Comparison of ENCODE assay signal across 18 cellular contexts in genomic region chr6:52341861-52342260, GRCh38. TPM values are rescaled to one million over a fixed set of nuclear protein-coding genes. Genes with fewer than 3 reads are reported as not detected.
A peak's percentile ranks its signal among the peaks of the same experiment; 100 is the strongest.
DNase-seq lines count a peak whose midpoint lies in the region; ATAC-seq and TF ChIP-seq lines count a peak whose summit lies in the region.
"Had no signal": no experiment of that assay in that cellular context is flagged by ENCODE, and none has a peak within 500 bp of the region (broad histone marks: within the 10 kb centered on the region; RNA-seq: fewer than 3 reads in every experiment).

No MANE protein-coding gene starts in this region.

- H3K9me2 ChIP-seq in SU-DHL-6 (replicated peaks; ENCODE audit: insufficient read depth, low read length) = no peaks in the 10 kb centered on the region

- H3K4me2 ChIP-seq in SU-DHL-6 (ENCODE audit: low read depth, low read length, poor library complexity, severe bottlenecking) = no peak overlapping the region

- no peaks in the 10 kb centered on the region for H3K79me2 ChIP-seq in SU-DHL-6 (ENCODE audit: insufficient read depth, low read length)

- peak overlapping the region; percentile 15 for H2AFZ ChIP-seq in SU-DHL-6 (ENCODE audit: low read depth, low read length, severe bottlenecking)

- H3K27me3 Mint-ChIP-seq in Calu3 (ENCODE audit: unreplicated experiment) (no peaks in the 10 kb centered on the region), endothelial cell (ENCODE audit: unreplicated experiment) (peaks cover 4% of the 10 kb centered on the region)
- H3K27me3 Mint-ChIP-seq: activated naive CD8-positive, alpha-beta T cell; effector memory CD8-positive, alpha-beta T cell; naive B cell had no signal

- no peaks in the 10 kb centered on the region for H3K27me3 ChIP-seq in SU-DHL-6 (ENCODE audit: low read length)
- peaks cover 2% of the 10 kb centered on the region for H3K27me3 ChIP-seq in foreskin keratinocyte
- H3K27me3 ChIP-seq: cardiac muscle cell had no signal

- no peak overlapping the region for H3K4me3 ChIP-seq in SU-DHL-6 (ENCODE audit: insufficient read depth, low read length, poor library complexity, severe bottlenecking)
- H3K4me3 ChIP-seq: cardiac muscle cell had no signal

- no TSS peak for BruUV-seq in Calu3 (replicated peaks; lab: Mats Ljungman, UMichigan)

- TF ChIP-seq CTCF in Calu3 (IDR thresholded peaks at IDR 0.05; ENCODE audit: unreplicated experiment) (no peak), SU-DHL-6 (IDR thresholded peaks at IDR 0.05; ENCODE audit: insufficient read depth, low read length, poor library complexity, severe bottlenecking) (no peak), endothelial cell (IDR thresholded peaks at IDR 0.05; ENCODE audit: unreplicated experiment) (no peak), foreskin keratinocyte (conservative IDR thresholded peaks at IDR 0.05) (no peak)

- H3K4me1 Mint-ChIP-seq in Calu3 (ENCODE audit: low read depth, unreplicated experiment) (peaks cover 29% of the 10 kb centered on the region), endothelial cell (ENCODE audit: unreplicated experiment) (no peaks in the 10 kb centered on the region)

- no peak for ATAC-seq in foreskin keratinocyte
- ATAC-seq: effector memory CD8-positive, alpha-beta T cell; Panc1 had no signal

- CTCF ChIA-PET in Calu3 (lab: Charles Lee) = no interaction called here

- no peaks in the 10 kb centered on the region for H3K9me3 ChIP-seq in SU-DHL-6 (ENCODE audit: insufficient read depth, low read length)

- H4K20me1 ChIP-seq in SU-DHL-6 (ENCODE audit: low read depth, low read length) = no peaks in the 10 kb centered on the region

- DNase-seq in AML-193 (lab: John Stamatoyannopoulos, UW) (peak; percentile 76 to 79), Calu3 (no peak), epithelial cell of prostate (ENCODE audit: low read depth, low spot score) (peak; percentile 31), endothelial cell (ENCODE audit: low spot score) (no peak), NCI-H1105 treated with DMSO at 0.1 percent for 48 hours (lab: John Stamatoyannopoulos, UW) (no peak), NCI-H1092 treated with DMSO at 0.1 percent for 48 hours (lab: John Stamatoyannopoulos, UW) (no peak), foreskin keratinocyte (no peak)
- DNase-seq: activated CD4-positive, CD25-positive, alpha-beta regulatory T cell treated with anti-CD3 and anti-CD28 coated beads, Interleukin-2, amount 50 U/mL, for 72 hours; effector memory CD8-positive, alpha-beta T cell; foreskin fibroblast; naive B cell; NCI-H1436; NCI-H226; stimulated activated CD4-positive, alpha-beta T cell treated with anti-CD3 and anti-CD28 coated beads, Interleukin-12 subunit alpha, Interleukin-12 subunit beta, amount 100 ng/mL, for 4 hours had no signal

- H3K4me3 Mint-ChIP-seq in Calu3 (ENCODE audit: low read depth, unreplicated experiment) = no peak overlapping the region
- no peak overlapping the region for H3K4me3 Mint-ChIP-seq in endothelial cell (ENCODE audit: unreplicated experiment)
- H3K4me3 Mint-ChIP-seq: activated naive CD8-positive, alpha-beta T cell; effector memory CD8-positive, alpha-beta T cell; naive B cell had no signal

- intact Hi-C loops in Calu3 (cut with micrococcal nuclease; ENCODE audit: unreplicated experiment) = no loop called here

- H3K9ac ChIP-seq in SU-DHL-6 (ENCODE audit: low read length) = no peak overlapping the region

- H3K4me1 ChIP-seq in foreskin keratinocyte = no peaks in the 10 kb centered on the region

- H3K36me3 Mint-ChIP-seq in Calu3 (ENCODE audit: insufficient read depth, unreplicated experiment) = no peaks in the 10 kb centered on the region
- H3K36me3 Mint-ChIP-seq in endothelial cell (ENCODE audit: low read depth, unreplicated experiment) = no peaks in the 10 kb centered on the region
- H3K36me3 Mint-ChIP-seq: activated naive CD8-positive, alpha-beta T cell; naive B cell had no signal

- no peaks in the 10 kb centered on the region for H3K36me3 ChIP-seq in SU-DHL-6 (ENCODE audit: low read length)
- H3K36me3 ChIP-seq: cardiac muscle cell had no signal

- H3K27ac ChIP-seq in SU-DHL-6 (ENCODE audit: low read depth, low read length) (no peak overlapping the region), epithelial cell of prostate (peak overlapping the region; percentile 23), foreskin keratinocyte (no peak overlapping the region)
- H3K27ac ChIP-seq: cardiac muscle cell had no signal

- H3K9me3 Mint-ChIP-seq in Calu3 (ENCODE audit: low read depth, unreplicated experiment) (no peaks in the 10 kb centered on the region), endothelial cell (ENCODE audit: unreplicated experiment) (no peaks in the 10 kb centered on the region)
- H3K9me3 Mint-ChIP-seq: effector memory CD8-positive, alpha-beta T cell had no signal

- H3F3A ChIP-seq in SU-DHL-6 (ENCODE audit: insufficient read depth) = no peaks in the 10 kb centered on the region

- peak overlapping the region; percentile 38 for H3K27ac Mint-ChIP-seq in Calu3 (ENCODE audit: unreplicated experiment)
- H3K27ac Mint-ChIP-seq in endothelial cell (ENCODE audit: unreplicated experiment) = no peak overlapping the region
- H3K27ac Mint-ChIP-seq: activated naive CD8-positive, alpha-beta T cell had no signal

RNA-seq across cellular contexts. Expression of gene PAQR8, which starts 20.1 kb away (rescaled TPM):
- 16.1 and 16.3 TPM in 2 replicates for total RNA-seq in Calu3 (2022)
- total RNA-seq in endothelial cell (ENCODE audit: unreplicated experiment) = 7.5 TPM
- total RNA-seq in foreskin keratinocyte = 4.5 and 5.6 TPM in 2 replicates
- polyA plus RNA-seq in foreskin keratinocyte = 2.4 TPM in 2 replicates

RNA-seq across cellular contexts. Expression of gene MCM3, which starts 57.3 kb away (rescaled TPM):
- 116 and 117 TPM in 2 replicates for total RNA-seq in Calu3 (2022)
- 50.0 TPM for total RNA-seq in endothelial cell (ENCODE audit: unreplicated experiment)
- 125 and 134 TPM in 2 replicates for total RNA-seq in foreskin keratinocyte
- 71.5 and 88.1 TPM in 2 replicates for polyA plus RNA-seq in foreskin keratinocyte

Comparison
In these comparisons a context has a peak if more than half of its experiments do, and no peak if none do; other contexts are left out.
1. DNase-seq: peak in AML-193 (2 of 2) and epithelial cell of prostate (single experiment); none in Calu3 (single experiment), endothelial cell (single experiment), NCI-H1105 treated with DMSO at 0.1 percent for 48 hours (single experiment), NCI-H1092 treated with DMSO at 0.1 percent for 48 hours (single experiment) and foreskin keratinocyte (0 of 2).